In the genomic region with DNA sequence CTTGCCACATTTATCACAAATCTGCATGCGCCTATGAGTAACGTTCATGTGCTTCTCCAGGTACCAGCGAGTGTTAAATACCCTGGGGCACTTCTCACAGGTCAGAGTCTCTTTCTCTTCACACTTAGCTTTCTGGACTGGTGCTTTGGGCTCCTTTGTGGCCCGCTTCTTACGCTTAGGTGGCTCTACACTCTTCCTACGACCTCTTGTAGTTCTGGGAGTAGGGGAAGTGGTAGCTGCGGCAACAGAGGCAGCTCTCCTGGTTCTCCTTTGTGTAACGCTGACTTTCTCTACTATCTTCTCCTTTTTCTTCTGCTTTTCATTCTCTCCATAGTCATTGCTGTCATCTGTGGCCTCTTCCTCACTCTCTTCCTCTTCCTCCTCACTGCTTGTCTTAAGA, we compare ENCODE assay signal across 13 cellular contexts. TPM values are rescaled to one million over a fixed set of nuclear protein-coding genes. Genes with fewer than 3 reads are reported as not detected.
A peak's percentile ranks its signal among the peaks of the same experiment; 100 is the strongest.
DNase-seq lines count a peak whose midpoint lies in the region; ATAC-seq and TF ChIP-seq lines count a peak whose summit lies in the region.
"Had no signal": no experiment of that assay in that cellular context is flagged by ENCODE, and none has a peak within 500 bp of the region (broad histone marks: within the 10 kb centered on the region; RNA-seq: fewer than 3 reads in every experiment).

No MANE protein-coding gene starts in this region.

- H3K4me3 Mint-ChIP-seq in activated CD4-positive, alpha-beta T cell treated with anti-CD3 and anti-CD28 coated beads for 36 hours, result no peak overlapping the region
- peak overlapping the region; percentile 28 for H3K4me3 Mint-ChIP-seq in stimulated activated effector memory CD8-positive, alpha-beta T cell treated with anti-CD3 and anti-CD28 coated beads, Interleukin-12 subunit alpha, Interleukin-12 subunit beta, amount 100 ng/mL, for 72 hours

- TF ChIP-seq CTCF in dorsolateral prefrontal cortex (IDR thresholded peaks at IDR 0.05 in 54 of 56, conservative IDR thresholded peaks at IDR 0.05 in 2 of 56; ENCODE audit: low read depth in 1 of 56, partially characterized antibody in 56 of 56), result no peak

- no peak for DNase-seq in activated CD4-positive, alpha-beta T cell treated with anti-CD3 and anti-CD28 coated beads for 36 hours
- no peak for DNase-seq in activated CD4-positive, alpha-beta T cell treated with anti-CD3 and anti-CD28 coated beads for 4 hours
- peak; percentile 27 for DNase-seq in OCI-M1 (lab: John Stamatoyannopoulos, UW)
- no peak for DNase-seq in dorsolateral prefrontal cortex
- DNase-seq in stimulated activated effector memory CD8-positive, alpha-beta T cell treated with anti-CD3 and anti-CD28 coated beads, Interleukin-12 subunit alpha, Interleukin-12 subunit beta, amount 100 ng/mL, for 72 hours (ENCODE audit: low spot score in 2 of 2), result no peak
- DNase-seq in DMS153 (lab: John Stamatoyannopoulos, UW), result no peak
- no peak for DNase-seq in HuH-7 (ENCODE audit: low spot score)
- DNase-seq: heart right ventricle; NCI-H1048; NCI-H526; stimulated activated CD4-positive, alpha-beta T cell treated with anti-CD3 and anti-CD28 coated beads, Interleukin-12 subunit alpha, Interleukin-12 subunit beta, amount 100 ng/mL, for 4 hours; stimulated activated naive CD4-positive, alpha-beta T cell treated with Interleukin-2 at 50 U/mL for 16 hours had no signal

- H3K4me1 Mint-ChIP-seq in activated CD4-positive, alpha-beta T cell treated with anti-CD3 and anti-CD28 coated beads for 36 hours, result peaks cover 27% of the 10 kb centered on the region
- H3K4me1 Mint-ChIP-seq in stimulated activated effector memory CD8-positive, alpha-beta T cell treated with anti-CD3 and anti-CD28 coated beads, Interleukin-12 subunit alpha, Interleukin-12 subunit beta, amount 100 ng/mL, for 72 hours, result peaks cover 36% of the 10 kb centered on the region

- no peak overlapping the region for H3K4me3 ChIP-seq in dorsolateral prefrontal cortex
- H3K4me3 ChIP-seq: heart right ventricle had no signal

- CTCF ChIA-PET in activated CD4-positive, alpha-beta T cell treated with anti-CD3 and anti-CD28 coated beads for 36 hours (lab: Charles Lee), result interaction anchor here (0.6 to 6.4 kb wide), 20 partner anchors 13 to 296 kb away, joined by 3 to 116 read pairs (median 6); a partner anchor contains a TSS

- intact Hi-C loops in activated CD4-positive, alpha-beta T cell treated with anti-CD3 and anti-CD28 coated beads for 36 hours (cut with DNase I, micrococcal nuclease), result no loop called here
- intact Hi-C loops in dorsolateral prefrontal cortex (cut with DNase I), result loop anchor here (1.0 to 5.0 kb wide), 3 partner anchors 44 to 240 kb away; no protein-coding TSS in a partner anchor

- ATAC-seq in activated CD4-positive, alpha-beta T cell treated with anti-CD3 and anti-CD28 coated beads for 36 hours, result no peak
- ATAC-seq in stimulated activated effector memory CD8-positive, alpha-beta T cell treated with anti-CD3 and anti-CD28 coated beads, Interleukin-12 subunit alpha, Interleukin-12 subunit beta, amount 100 ng/mL, for 72 hours, result no peak
- no peak for ATAC-seq in HG02571 (IDR thresholded peaks at IDR 0.05; ENCODE audit: unreplicated experiment)

- H3K27me3 Mint-ChIP-seq in activated CD4-positive, alpha-beta T cell treated with anti-CD3 and anti-CD28 coated beads for 36 hours, result no peaks in the 10 kb centered on the region

- peaks cover 4% of the 10 kb centered on the region for H3K36me3 Mint-ChIP-seq in activated CD4-positive, alpha-beta T cell treated with anti-CD3 and anti-CD28 coated beads for 36 hours (ENCODE audit: low read depth)
- no peaks in the 10 kb centered on the region for H3K36me3 Mint-ChIP-seq in stimulated activated effector memory CD8-positive, alpha-beta T cell treated with anti-CD3 and anti-CD28 coated beads, Interleukin-12 subunit alpha, Interleukin-12 subunit beta, amount 100 ng/mL, for 72 hours

- H3K9me3 Mint-ChIP-seq in activated CD4-positive, alpha-beta T cell treated with anti-CD3 and anti-CD28 coated beads for 36 hours (ENCODE audit: low read depth), result no peaks in the 10 kb centered on the region
- no peaks in the 10 kb centered on the region for H3K9me3 Mint-ChIP-seq in stimulated activated effector memory CD8-positive, alpha-beta T cell treated with anti-CD3 and anti-CD28 coated beads, Interleukin-12 subunit alpha, Interleukin-12 subunit beta, amount 100 ng/mL, for 72 hours

- POLR2A ChIA-PET in activated CD4-positive, alpha-beta T cell treated with anti-CD3 and anti-CD28 coated beads for 36 hours (lab: Charles Lee), result interaction anchor here (1.4 kb wide), 1 partner anchor 21 kb away, joined by 6 read pairs; no protein-coding TSS in a partner anchor

- H3K27ac Mint-ChIP-seq in activated CD4-positive, alpha-beta T cell treated with anti-CD3 and anti-CD28 coated beads for 36 hours, result peak overlapping the region; percentile 35
- peak overlapping the region; percentile 29 for H3K27ac Mint-ChIP-seq in stimulated activated effector memory CD8-positive, alpha-beta T cell treated with anti-CD3 and anti-CD28 coated beads, Interleukin-12 subunit alpha, Interleukin-12 subunit beta, amount 100 ng/mL, for 72 hours

- H3K27ac ChIP-seq in dorsolateral prefrontal cortex, result peak overlapping the region in 57 of 59 donors; percentile 3 to 95 (median 83)

- no peaks in the 10 kb centered on the region for H3K27me3 ChIP-seq in dorsolateral prefrontal cortex
- H3K27me3 ChIP-seq: heart right ventricle had no signal

RNA-seq across cellular contexts. Expression of a gene that starts 45.2 kb away (rescaled TPM):
- total RNA-seq in activated CD4-positive, alpha-beta T cell treated with anti-CD3 and anti-CD28 coated beads for 36 hours, result 1 to 10 TPM; 5.2 to 7.0 TPM
- 100 to 1,000 TPM in 12 of 120 experiments, 10 to 100 TPM in 108; 27.4 to 153 (median 59.4) TPM for total RNA-seq in dorsolateral prefrontal cortex

Comparison
In these comparisons a context has a peak if more than half of its experiments do, and no peak if none do; other contexts are left out.
1. intact Hi-C loops: an anchor here in dorsolateral prefrontal cortex (1.0 to 5.0 kb wide); none called in activated CD4-positive, alpha-beta T cell treated with anti-CD3 and anti-CD28 coated beads for 36 hours.